Comparison of ENCODE assay signal across 32 cellular contexts in the genomic region with DNA sequence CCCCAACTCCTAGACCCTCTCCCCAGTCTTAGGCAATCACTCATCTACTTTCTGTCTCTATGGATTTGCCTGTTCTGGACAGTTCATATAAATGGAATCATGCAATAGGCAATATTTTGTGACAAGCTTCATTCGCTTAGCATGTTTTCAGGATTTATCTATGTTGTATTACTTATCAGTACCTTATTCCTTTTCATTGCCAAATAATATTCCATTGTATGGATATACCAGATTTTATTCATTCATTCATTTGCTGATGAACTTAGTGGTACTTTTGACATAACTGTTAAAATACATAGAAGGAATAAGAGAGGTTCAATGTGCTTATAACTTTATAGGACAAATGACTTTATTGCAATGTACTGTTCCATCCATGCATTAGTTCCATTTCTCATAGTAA.
"Had no signal": no experiment of that assay in that cellular context is flagged by ENCODE, and none has a peak within 500 bp of the region (broad histone marks: within the 10 kb centered on the region; RNA-seq: fewer than 3 reads in every experiment).

No MANE protein-coding gene starts in this region.

- H3K36me3 ChIP-seq: ascending aorta, cardiac muscle cell, WERI-Rb-1 had no signal

- H3K4me1 ChIP-seq: ascending aorta had no signal

- ATAC-seq: activated CD4-positive, alpha-beta T cell treated with anti-CD3 and anti-CD28 coated beads for 36 hours; activated CD4-positive, CD25-positive, alpha-beta regulatory T cell treated with anti-CD3 and anti-CD28 coated beads, Interleukin-2, amount 50 U/mL, for 24 hours; activated CD8-positive, alpha-beta memory T cell treated with anti-CD3 and anti-CD28 coated beads, Interleukin-2, amount 10 ng/mL, durations not matched to agents 7 days and 5 days; activated CD8-positive, alpha-beta T cell treated with anti-CD3 and anti-CD28 coated beads, Interleukin-2, amount 10 ng/mL, durations not matched to agents 7 days and 5 days; activated naive CD8-positive, alpha-beta T cell treated with anti-CD3 and anti-CD28 coated beads, Interleukin-2, amount 50 U/mL, for 24 hours; WTC11 had no signal

- H3K27me3 ChIP-seq: ascending aorta, cardiac muscle cell had no signal

- FAIRE-seq: bronchial epithelial cell, TTC549 had no signal

- H3K27ac ChIP-seq: ascending aorta, cardiac muscle cell, WERI-Rb-1 had no signal

- DNase-seq: activated CD4-positive, alpha-beta memory T cell treated with anti-CD3 and anti-CD28 coated beads, Interleukin-2, amount 10 ng/mL, durations not matched to agents 7 days and 5 days; activated CD4-positive, alpha-beta T cell treated with anti-CD3 and anti-CD28 coated beads for 1 hour; activated CD4-positive, alpha-beta T cell treated with anti-CD3 and anti-CD28 coated beads for 36 hours; activated CD4-positive, alpha-beta T cell treated with anti-CD3 and anti-CD28 coated beads for 48 hours; activated CD4-positive, alpha-beta T cell treated with anti-CD3 and anti-CD28 coated beads, Interleukin-2, amount 10 ng/mL, durations not matched to agents 7 days and 5 days; activated CD4-positive, alpha-beta T cell treated with anti-CD3 and anti-CD28 coated beads, Interleukin-2, amount 50 U/mL, for 48 hours; activated CD4-positive, CD25-positive, alpha-beta regulatory T cell; activated CD8-positive, alpha-beta memory T cell treated with anti-CD3 and anti-CD28 coated beads for 24 hours; activated CD8-positive, alpha-beta memory T cell treated with anti-CD3 and anti-CD28 coated beads, Interleukin-2, amount 10 ng/mL, durations not matched to agents 7 days and 5 days; activated CD8-positive, alpha-beta memory T cell treated with anti-CD3 and anti-CD28 coated beads, Interleukin-2, amount 50 U/mL, for 48 hours; activated CD8-positive, alpha-beta T cell treated with anti-CD3 and anti-CD28 coated beads, Interleukin-2, amount 10 ng/mL, durations not matched to agents 7 days and 5 days; activated effector memory CD4-positive, alpha-beta T cell treated with Interleukin-2 at 50 U/mL for 16 hours; activated gamma-delta T cell; activated naive CD4-positive, alpha-beta T cell treated with anti-CD3 and anti-CD28 coated beads, Interleukin-2, amount 10 ng/mL, durations not matched to agents 7 days and 5 days; activated naive CD4-positive, alpha-beta T cell treated with Interleukin-2 at 50 U/mL for 16 hours; activated naive CD8-positive, alpha-beta T cell treated with anti-CD3 and anti-CD28 coated beads, Interleukin-2, amount 10 ng/mL, durations not matched to agents 7 days and 5 days; activated naive CD8-positive, alpha-beta T cell treated with anti-CD3 and anti-CD28 coated beads, Interleukin-2, amount 50 U/mL, for 24 hours; activated T-cell treated with anti-CD3 and anti-CD28 coated beads, Interleukin-2, amount 50 U/mL, for 24 hours; activated T-cell treated with anti-CD3 and anti-CD28 coated beads, Interleukin-2, amount 50 U/mL, for 48 hours; amygdala; anterior cingulate cortex; caudate nucleus; cerebellar nuclear complex; T-helper 2 cell; T-helper 9 cell; WERI-Rb-1 had no signal

- H3K4me3 ChIP-seq: ascending aorta, cardiac muscle cell had no signal
